17 cellular contexts compared by ENCODE assay signal in the genomic region with DNA sequence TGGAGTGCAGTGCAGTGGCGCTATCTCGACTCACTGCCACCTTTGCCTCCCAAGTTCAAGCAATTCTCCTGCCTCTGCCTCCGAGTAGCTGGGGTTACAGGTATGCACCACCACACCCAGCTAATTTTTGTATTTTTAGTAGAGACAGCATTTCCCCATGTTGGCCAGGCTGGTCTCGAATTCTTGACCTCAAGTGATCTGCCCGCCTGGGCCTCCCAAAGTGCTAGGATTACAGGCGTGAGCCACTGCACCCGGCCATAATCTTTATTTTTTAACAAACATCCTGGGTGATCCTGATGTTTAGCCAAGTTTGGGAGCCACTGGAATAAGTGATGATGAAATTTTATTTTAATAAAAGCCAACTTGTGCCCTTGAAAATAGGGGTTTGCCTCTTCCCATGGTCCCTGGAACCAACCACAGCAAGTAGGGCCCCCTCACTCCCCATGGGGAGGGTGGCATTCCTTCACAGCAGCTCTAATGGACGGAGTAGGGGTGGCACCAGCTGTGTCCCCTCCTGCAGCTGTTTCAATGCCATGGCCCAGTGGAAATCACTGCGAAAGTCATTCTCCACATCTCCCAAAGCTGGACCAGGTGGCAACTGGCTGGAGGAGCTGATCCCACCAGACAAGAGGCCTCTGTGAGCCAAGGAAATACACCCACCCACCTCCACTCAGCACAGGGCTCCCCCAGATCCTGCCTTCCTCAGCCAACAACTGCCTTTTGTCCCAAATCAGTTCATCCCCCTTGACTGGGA.
DNase-seq lines count a peak whose midpoint lies in the region; ATAC-seq and TF ChIP-seq lines count a peak whose summit lies in the region.
"Had no signal": no experiment of that assay in that cellular context is flagged by ENCODE, and none has a peak within 500 bp of the region (broad histone marks: within the 10 kb centered on the region; RNA-seq: fewer than 3 reads in every experiment).

No MANE protein-coding gene starts in this region.

- peaks cover 0 to 10% (median 0%) of the 10 kb centered on the region in 5 donors for H3K27me3 Mint-ChIP-seq in naive thymus-derived CD4-positive, alpha-beta T cell
- no peaks in the 10 kb centered on the region for H3K27me3 Mint-ChIP-seq in HFFc6 (ENCODE audit: insufficient read depth)

- no peaks in the 10 kb centered on the region for H3K27me3 ChIP-seq in adipocyte (replicated peaks; ENCODE audit: control insufficient read depth, insufficient read depth, low read length)
- no peaks in the 10 kb centered on the region for H3K27me3 ChIP-seq in esophagus (ENCODE audit: control insufficient read depth in 1 of 2, insufficient read depth in 2 of 2, low read length in 2 of 2)
- H3K27me3 ChIP-seq in naive thymus-derived CD4-positive, alpha-beta T cell (ENCODE audit: control insufficient read depth in 2 of 2, insufficient read depth in 2 of 2, low read length in 2 of 2), result no peaks in the 10 kb centered on the region
- no peaks in the 10 kb centered on the region for H3K27me3 ChIP-seq in thyroid gland
- H3K27me3 ChIP-seq: brain microvascular endothelial cell had no signal

- H3K36me3 ChIP-seq in adipocyte (ENCODE audit: control insufficient read depth, insufficient read depth, low read length, severe bottlenecking) (no peaks in the 10 kb centered on the region), esophagus (ENCODE audit: control insufficient read depth in 2 of 2, insufficient read depth in 2 of 2, low read length in 1 of 2) (no peaks in the 10 kb centered on the region), thyroid gland (no peaks in the 10 kb centered on the region)
- no peaks in the 10 kb centered on the region for H3K36me3 ChIP-seq in naive thymus-derived CD4-positive, alpha-beta T cell (ENCODE audit: control insufficient read depth in 2 of 3, insufficient read depth in 3 of 3, low read length in 3 of 3)
- H3K36me3 ChIP-seq: brain microvascular endothelial cell had no signal

- peak overlapping the region in 8 of 9 donors; percentile 57 to 96 (median 88) for H3K27ac Mint-ChIP-seq in naive thymus-derived CD4-positive, alpha-beta T cell
- no peak overlapping the region for H3K27ac Mint-ChIP-seq in HFFc6
- H3K27ac Mint-ChIP-seq: endodermal cell had no signal

- no peaks in the 10 kb centered on the region for H3K9me3 ChIP-seq in adipocyte (ENCODE audit: control insufficient read depth, low read length)
- no peaks in the 10 kb centered on the region for H3K9me3 ChIP-seq in esophagus (ENCODE audit: control insufficient read depth in 2 of 2, insufficient read depth in 1 of 2, low read depth in 1 of 2, low read length in 1 of 2)
- no peaks in the 10 kb centered on the region for H3K9me3 ChIP-seq in naive thymus-derived CD4-positive, alpha-beta T cell (ENCODE audit: control insufficient read depth in 2 of 3, low read length in 3 of 3)
- no peaks in the 10 kb centered on the region for H3K9me3 ChIP-seq in thyroid gland

- TF ChIP-seq CTCF in thyroid gland (IDR thresholded peaks at IDR 0.05) (no peak), HFFc6 (IDR thresholded peaks at IDR 0.05) (no peak)

- POLR2A ChIA-PET in naive thymus-derived CD4-positive, alpha-beta T cell (lab: Charles Lee), result interaction anchor here (0.7 to 1.3 kb wide), 5 partner anchors 15 to 189 kb away, joined by 3 read pairs; no protein-coding TSS in a partner anchor

- H3K4me1 Mint-ChIP-seq in naive thymus-derived CD4-positive, alpha-beta T cell, result peaks cover 5 to 51% (median 41%) of the 10 kb centered on the region in 7 donors
- H3K4me1 Mint-ChIP-seq in HFFc6 (ENCODE audit: low read depth), result peaks cover 7% of the 10 kb centered on the region; the same call in 1 of the 2 replicates

- H3K27ac ChIP-seq in esophagus (ENCODE audit: low read depth in 2 of 2, low read length in 1 of 2) (peak overlapping the region; percentile 63 to 70), thyroid gland (peak overlapping the region; percentile 15 to 54 (median 42))
- no peak overlapping the region for H3K27ac ChIP-seq in naive thymus-derived CD4-positive, alpha-beta T cell (ENCODE audit: low read depth, low read length)
- H3K27ac ChIP-seq: brain microvascular endothelial cell had no signal

- peak overlapping the region in 6 of 10 donors; percentile 61 to 85 (median 78) for H3K4me3 Mint-ChIP-seq in naive thymus-derived CD4-positive, alpha-beta T cell
- H3K4me3 Mint-ChIP-seq in HFFc6, result no peak overlapping the region
- H3K4me3 Mint-ChIP-seq: endodermal cell had no signal

- peak overlapping the region; percentile 49 for H3K9ac ChIP-seq in adipocyte (ENCODE audit: low read length)

- no peak for ATAC-seq in naive thymus-derived CD4-positive, alpha-beta T cell
- ATAC-seq: GM12878 had no signal

- no peak for TF ChIP-seq POLR2A in thyroid gland (IDR thresholded peaks at IDR 0.05)

- H3K4me3 ChIP-seq in adipocyte (ENCODE audit: low read length), result no peak overlapping the region
- H3K4me3 ChIP-seq in esophagus (ENCODE audit: low read depth in 1 of 2, low read length in 2 of 2), result no peak overlapping the region
- no peak overlapping the region for H3K4me3 ChIP-seq in naive thymus-derived CD4-positive, alpha-beta T cell (ENCODE audit: low read length)
- no peak overlapping the region for H3K4me3 ChIP-seq in thyroid gland (replicated peaks in 1 of 3)
- H3K4me3 ChIP-seq: GM12878 had no signal

- CTCF ChIA-PET in naive thymus-derived CD4-positive, alpha-beta T cell (lab: Charles Lee), result interaction anchor here (0.8 to 0.9 kb wide), 2 partner anchors 20 to 198 kb away, joined by 3 read pairs; no protein-coding TSS in a partner anchor

- DNase-seq in adipocyte (ENCODE audit: low read depth), result no peak
- no peak for DNase-seq in naive thymus-derived CD4-positive, alpha-beta T cell
- no peak for DNase-seq in thyroid gland
- DNase-seq in NCI-H1417 (lab: John Stamatoyannopoulos, UW), result no peak
- DNase-seq in HFFc6, result no peak
- DNase-seq in hypothalamus (lab: John Stamatoyannopoulos, UW), result no peak
- no peak for DNase-seq in NCI-H1694 treated with DMSO at 0.1 percent for 48 hours (lab: John Stamatoyannopoulos, UW)
- DNase-seq: activated CD8-positive, alpha-beta memory T cell treated with anti-CD3 and anti-CD28 coated beads for 24 hours; activated gamma-delta T cell; brain microvascular endothelial cell; EL; endodermal cell; NCI-H2171; NK-92 treated with Interleukin-12 subunit alpha and Interleukin-12 subunit beta, amount 100 ng/mL, for 24 hours; stimulated activated CD8-positive, alpha-beta memory T cell treated with anti-CD3 and anti-CD28 coated beads, Interleukin-4, amount 100 ng/mL, for 48 hours had no signal

- 83 to 87% methylated on average over 9 of the region's 9 CpGs for WGBS in esophagus, 2 donors
- 82 to 93% methylated on average over 8 to 9 of the region's 9 CpGs for WGBS in thyroid gland, 2 donors

- intact Hi-C loops in naive thymus-derived CD4-positive, alpha-beta T cell (cut with micrococcal nuclease), result no loop called here
- intact Hi-C loops in thyroid gland (cut with DNase I), result no loop called here

- H3K4me1 ChIP-seq in adipocyte (ENCODE audit: control insufficient read depth, insufficient read depth, low read length) (peaks cover 15% of the 10 kb centered on the region), esophagus (ENCODE audit: control insufficient read depth in 2 of 2, insufficient read depth in 2 of 2, low read length in 1 of 2) (peaks cover 0 to 14% of the 10 kb centered on the region in 2 donors), thyroid gland (peaks cover 12 to 17% of the 10 kb centered on the region in 2 donors)
- peaks cover 0 to 19% of the 10 kb centered on the region in 2 donors for H3K4me1 ChIP-seq in naive thymus-derived CD4-positive, alpha-beta T cell (ENCODE audit: control insufficient read depth in 2 of 2, insufficient read depth in 2 of 2, low read length in 2 of 2)

- H3K36me3 Mint-ChIP-seq in naive thymus-derived CD4-positive, alpha-beta T cell, result no peaks in the 10 kb centered on the region
- no peaks in the 10 kb centered on the region for H3K36me3 Mint-ChIP-seq in HFFc6 (ENCODE audit: low read depth)

- H3K9me3 Mint-ChIP-seq in naive thymus-derived CD4-positive, alpha-beta T cell, result no peaks in the 10 kb centered on the region
- no peaks in the 10 kb centered on the region for H3K9me3 Mint-ChIP-seq in HFFc6
- H3K9me3 Mint-ChIP-seq: endodermal cell had no signal
